In the genomic region with DNA sequence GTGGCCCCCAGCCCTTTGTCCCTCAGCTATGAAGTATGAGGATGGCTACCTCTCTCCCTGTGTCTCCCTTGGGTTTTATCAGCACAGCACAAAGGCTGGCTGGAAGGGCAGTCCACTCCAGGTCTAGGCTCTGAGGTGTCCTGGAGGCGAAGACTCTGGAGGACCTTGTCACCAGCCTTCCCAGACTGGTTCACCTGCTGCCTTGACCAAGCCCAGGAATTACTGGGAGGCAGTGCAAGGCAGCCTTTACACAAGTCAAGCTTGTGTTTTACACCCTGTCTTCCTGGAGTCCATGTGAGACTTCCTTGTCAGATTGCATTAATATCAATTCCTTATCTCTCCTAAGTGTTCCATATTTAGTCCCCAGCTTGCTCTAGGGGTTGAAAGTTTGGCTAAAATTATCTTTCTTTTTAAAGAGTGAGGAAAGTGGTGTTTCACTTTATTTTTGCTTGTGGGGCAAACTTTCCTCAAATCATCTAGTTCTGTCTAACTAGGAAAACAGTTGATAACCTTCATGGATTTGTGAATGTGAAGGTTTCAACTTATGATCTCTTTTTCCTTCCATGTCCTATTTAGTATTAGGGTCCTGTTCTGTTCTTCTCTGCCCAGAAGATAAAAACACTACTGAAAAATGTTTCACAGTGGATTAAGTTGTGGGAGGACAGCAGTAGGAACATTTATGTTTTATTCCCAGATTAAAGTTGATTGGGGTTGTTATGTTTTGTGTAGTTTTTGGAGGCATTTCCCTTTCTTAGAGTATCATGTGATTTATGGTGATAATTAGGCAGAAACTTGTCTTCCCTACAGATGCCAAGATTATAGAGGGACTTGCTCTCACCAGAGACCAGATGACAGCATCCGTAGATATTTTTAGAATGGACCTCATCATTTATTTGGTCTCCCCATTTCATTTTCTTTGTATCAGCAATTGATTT, we compare ENCODE assay signal across 16 cellular contexts.
DNase-seq lines count a peak whose midpoint lies in the region; ATAC-seq, FAIRE-seq and TF ChIP-seq lines count a peak whose summit lies in the region.
"Had no signal": no experiment of that assay in that cellular context is flagged by ENCODE, and none has a peak within 500 bp of the region (broad histone marks: within the 10 kb centered on the region; RNA-seq: fewer than 3 reads in every experiment).

No MANE protein-coding gene starts in this region.

- H3K56ac ChIP-seq in IMR-90 (ENCODE audit: extremely low read depth, insufficient read depth, low read length) = no peak overlapping the region

- peaks cover 22% of the 10 kb centered on the region for H3K4me1 ChIP-seq in IMR-90 (ENCODE audit: control insufficient read depth, insufficient read depth, low read length)
- H3K4me1 ChIP-seq in K562 (replicated peaks in 1 of 2; ENCODE audit: control insufficient read depth in 2 of 2, insufficient read depth in 2 of 2, low read length in 2 of 2) = no peaks in the 10 kb centered on the region; a peak in 3 of 5 replicates
- H3K4me1 ChIP-seq in tibial nerve = peaks cover 4 to 88% (median 54%) of the 10 kb centered on the region in 4 donors

- no peak overlapping the region for H3K18ac ChIP-seq in IMR-90 (ENCODE audit: low read depth, low read length)

- H3K4me3 ChIP-seq in IMR-90 (ENCODE audit: insufficient read depth, low read depth, low read length) (no peak overlapping the region), K562 (no peak overlapping the region), tibial nerve (no peak overlapping the region)

- peak overlapping the region; percentile 33; the same call in 1 of the 2 replicates for H3K14ac ChIP-seq in IMR-90 (replicated peaks; ENCODE audit: low read depth, low read length)

- no peak overlapping the region for H3K27ac ChIP-seq in IMR-90 (ENCODE audit: insufficient read depth, low read length)
- no peak overlapping the region for H3K27ac ChIP-seq in K562 (ENCODE audit: extremely low read depth, low read depth, low read length)
- H3K27ac ChIP-seq in tibial nerve = peak overlapping the region in 3 of 4 donors; percentile 5 to 62 (median 9)

- no peak overlapping the region for H4K5ac ChIP-seq in IMR-90 (ENCODE audit: low read depth, low read length)

- no peak overlapping the region for H4K91ac ChIP-seq in IMR-90 (ENCODE audit: insufficient read depth, low read depth, low read length)

- H4K20me1 ChIP-seq in IMR-90 (ENCODE audit: insufficient read depth, low read length) (peaks cover 65% of the 10 kb centered on the region), K562 (replicated peaks; ENCODE audit: control insufficient read depth, insufficient read depth, low read length) (peaks cover 24% of the 10 kb centered on the region; the same call in 1 of the 2 replicates)

- no peaks in the 10 kb centered on the region for H3K9me3 ChIP-seq in IMR-90 (ENCODE audit: control insufficient read depth, insufficient read depth, low read length)
- no peaks in the 10 kb centered on the region for H3K9me3 ChIP-seq in K562 (replicated peaks; ENCODE audit: control insufficient read depth, insufficient read depth, low read depth, low read length)
- no peaks in the 10 kb centered on the region for H3K9me3 ChIP-seq in tibial nerve

- 100% methylated on average over 1 of the region's 2 CpGs; no CpG with 5 or more reads in 1 of the 2 experiments for WGBS in IMR-90 (ENCODE audit: extremely low coverage in 2 of 2, insufficient read length in 1 of 2), 2 experiments
- WGBS in K562 (ENCODE audit: insufficient coverage, low coverage, missing lambda C conversion rate) = 50% methylated on average over 2 of the region's 2 CpGs
- 63 to 70% methylated on average over 2 of the region's 2 CpGs for WGBS in tibial nerve, 2 donors

- H2AFZ ChIP-seq in IMR-90 (replicated peaks; ENCODE audit: low read length, poor library complexity) = no peak overlapping the region
- no peak overlapping the region for H2AFZ ChIP-seq in K562 (ENCODE audit: low read depth, low read length)

- TF ChIP-seq RAD21 in IMR-90 (IDR thresholded peaks at IDR 0.05; ENCODE audit: low read length) (no peak), K562 (CRISPR knock-in tag; conservative IDR thresholded peaks at IDR 0.05 in 1 of 2, IDR thresholded peaks at IDR 0.05 in 1 of 2) (no peak; a peak in 1 of 4 replicates)

- no peak overlapping the region for H2BK20ac ChIP-seq in IMR-90 (ENCODE audit: low read depth, low read length)

- CTCF ChIA-PET in IMR-90 (lab: Yijun Ruan, JAX) = no interaction called here
- CTCF ChIA-PET in K562 (lab: Yijun Ruan, JAX; ENCODE audit: low intra/inter-chr PET ratio) = no interaction called here

- peak overlapping the region; percentile 54 for H3K27ac Mint-ChIP-seq in mesothelial cell of epicardium
- H3K27ac Mint-ChIP-seq: activated B cell treated with CpG ODN at 0.5 μM for 24 hours, progenitor cell of endocrine pancreas had no signal

- no peak overlapping the region for H2BK15ac ChIP-seq in IMR-90 (ENCODE audit: low read depth, low read length)

- dilution Hi-C loops in IMR-90 (cut with HindIII; ENCODE audit: low sequenced_read_pairs, unreplicated experiment) = no loop called here

- no peak for DNase-seq in IMR-90
- DNase-seq in K562 (ENCODE audit: extremely low read depth in 1 of 4, low spot score in 3 of 4) = no peak
- DNase-seq in mesothelial cell of epicardium (ENCODE audit: low spot score in 2 of 2, unreplicated experiment in 2 of 2) = no peak
- DNase-seq in tibial nerve (ENCODE audit: low spot score in 2 of 2) = no peak
- no peak for DNase-seq in NCI-H2081 treated with DMSO at 0.1 percent for 48 hours (lab: John Stamatoyannopoulos, UW)
- no peak for DNase-seq in SW 1271 (lab: John Stamatoyannopoulos, UW)
- DNase-seq: activated B cell treated with CpG ODN at 0.5 μM for 24 hours; activated effector memory CD4-positive, alpha-beta T cell treated with Interleukin-2 at 50 U/mL for 16 hours; amygdala; C1 segment of cervical spinal cord; kidney; naive B cell; NCI-H1930; NCI-H526 had no signal

- POLR2A ChIA-PET in IMR-90 (lab: Charles Lee; ENCODE audit: unreplicated experiment) (no interaction called here), K562 (lab: Yijun Ruan, JAX) (interaction anchor here (0.6 to 1.0 kb wide), 2 partner anchors 11 kb away, joined by 3 read pairs; no protein-coding TSS in a partner anchor)

- no peaks in the 10 kb centered on the region for H3K27me3 Mint-ChIP-seq in mesothelial cell of epicardium (ENCODE audit: low read depth)
- H3K27me3 Mint-ChIP-seq: activated B cell treated with CpG ODN at 0.5 μM for 24 hours, naive B cell, progenitor cell of endocrine pancreas had no signal

- no peak for TF ChIP-seq EP300 in K562 (IDR thresholded peaks at IDR 0.05; ENCODE audit: low read length)
- TF ChIP-seq EP300 in tibial nerve (IDR thresholded peaks at IDR 0.05) = no peak

- FAIRE-seq in K562 (lab: Jason Lieb, UNC) = peak; percentile 6
- FAIRE-seq: kidney had no signal

- no peak overlapping the region for H2AK9ac ChIP-seq in IMR-90 (replicated peaks; ENCODE audit: low read depth, low read length, poor library complexity)

- H3K9ac ChIP-seq in IMR-90 (ENCODE audit: low read depth, low read length) (no peak overlapping the region), K562 (ENCODE audit: insufficient read depth in 1 of 2, low read depth in 2 of 2, low read length in 2 of 2) (peak overlapping the region in 1 of 2 experiments; percentile 78; a peak in 1 of 4 replicates)

- no peak for TF ChIP-seq CTCF in IMR-90 (conservative IDR thresholded peaks at IDR 0.05; ENCODE audit: low read depth, low read length)
- TF ChIP-seq CTCF in K562 (IDR thresholded peaks at IDR 0.05 in 2 of 3, conservative IDR thresholded peaks at IDR 0.05 in 1 of 3; ENCODE audit: insufficient read depth in 2 of 3, low read depth in 1 of 3, low read length in 3 of 3) = no peak
- no peak for TF ChIP-seq CTCF in mesothelial cell of epicardium (IDR thresholded peaks at IDR 0.05; ENCODE audit: unreplicated experiment)
- no peak for TF ChIP-seq CTCF in tibial nerve (IDR thresholded peaks at IDR 0.05)

- no peaks in the 10 kb centered on the region for H3K79me2 ChIP-seq in K562 (ENCODE audit: control insufficient read depth, insufficient read depth, low read length)

- peaks cover 4% of the 10 kb centered on the region; the same call in 1 of the 2 replicates for H3K36me3 ChIP-seq in IMR-90 (ENCODE audit: control insufficient read depth, insufficient read depth, low read length)
- H3K36me3 ChIP-seq in K562 (ENCODE audit: control insufficient read depth, insufficient read depth, low read length) = no peaks in the 10 kb centered on the region
- no peaks in the 10 kb centered on the region for H3K36me3 ChIP-seq in tibial nerve

- no peak overlapping the region for H2BK5ac ChIP-seq in IMR-90 (ENCODE audit: low read depth, low read length, poor library complexity, severe bottlenecking)

- no peak overlapping the region for H3K23ac ChIP-seq in IMR-90 (ENCODE audit: low read depth, low read length)

- no peak overlapping the region for H3K4me3 Mint-ChIP-seq in mesothelial cell of epicardium
- H3K4me3 Mint-ChIP-seq: activated B cell treated with CpG ODN at 0.5 μM for 24 hours, naive B cell had no signal

- H3K4ac ChIP-seq in IMR-90 (ENCODE audit: low read depth, low read length) = 0 out of 2 replicates have a peak overlapping the region, but pooled peaks have one; percentile 40

- in situ Hi-C loops in IMR-90 (cut with MboI; ENCODE audit: low sequenced_read_pairs) = no loop called here
- in situ Hi-C loops in K562 (cut with MboI) = no loop called here

- H3K9me3 Mint-ChIP-seq in mesothelial cell of epicardium = no peaks in the 10 kb centered on the region
- H3K9me3 Mint-ChIP-seq: activated B cell treated with CpG ODN at 0.5 μM for 24 hours, naive B cell had no signal

- H3K4me2 ChIP-seq in IMR-90 (ENCODE audit: low read depth, low read length) (no peak overlapping the region), K562 (ENCODE audit: insufficient read depth, low read length) (no peak overlapping the region)

- H4K8ac ChIP-seq in IMR-90 (ENCODE audit: low read depth in 2 of 2, low read length in 2 of 2) = no peak overlapping the region

- no peak for TF ChIP-seq POLR2A in IMR-90 (IDR thresholded peaks at IDR 0.05; ENCODE audit: low read depth, low read length)
- no peak for TF ChIP-seq POLR2A in K562 (conservative IDR thresholded peaks at IDR 0.05)
- no peak for TF ChIP-seq POLR2A in tibial nerve (IDR thresholded peaks at IDR 0.05)

- no peak for ATAC-seq in IMR-90 (ENCODE audit: low read depth)
- ATAC-seq in K562 = peak; percentile 26; the same call in 1 of the 3 replicates
- no peak for ATAC-seq in HG03097 (IDR thresholded peaks at IDR 0.05; ENCODE audit: low FRiP score, unreplicated experiment)

- peaks cover 40% of the 10 kb centered on the region for H3K4me1 Mint-ChIP-seq in mesothelial cell of epicardium

- H2BK120ac ChIP-seq in IMR-90 (ENCODE audit: low read depth, low read length) = no peak overlapping the region

- no peaks in the 10 kb centered on the region for H3K27me3 ChIP-seq in IMR-90 (ENCODE audit: control insufficient read depth, insufficient read depth, low read length)
- no peaks in the 10 kb centered on the region for H3K27me3 ChIP-seq in K562 (ENCODE audit: control insufficient read depth in 2 of 2, insufficient read depth in 2 of 2, low read length in 2 of 2)
- H3K27me3 ChIP-seq in tibial nerve = no peaks in the 10 kb centered on the region

- intact Hi-C loops in IMR-90 (cut with micrococcal nuclease) = loop anchor here (5.0 kb wide), 1 partner anchor 107 kb away; no protein-coding TSS in a partner anchor
- intact Hi-C loops in K562 (cut with micrococcal nuclease) = no loop called here

- no peak overlapping the region for H2AK5ac ChIP-seq in IMR-90 (ENCODE audit: low read depth, low read length)

- BruUV-seq in IMR-90 (replicated peaks; lab: Mats Ljungman, UMichigan) = no TSS peak
- no TSS peak for BruUV-seq in K562 (replicated peaks; lab: Mats Ljungman, UMichigan)

- H3K9me1 ChIP-seq in IMR-90 (ENCODE audit: insufficient read depth, low read length) = peaks cover 26% of the 10 kb centered on the region
- H3K9me1 ChIP-seq in K562 (ENCODE audit: control insufficient read depth, insufficient read depth, low read length) = peaks cover 6% of the 10 kb centered on the region

- H3K79me1 ChIP-seq in IMR-90 (ENCODE audit: low read depth in 1 of 2, low read length in 2 of 2) = peaks cover 47 to 79% of the 10 kb centered on the region in 2 experiments

- H3K36me3 Mint-ChIP-seq in mesothelial cell of epicardium = peaks cover 14% of the 10 kb centered on the region

Comparison
In these comparisons a context has a peak if more than half of its experiments do, and no peak if none do; other contexts are left out.
1. H3K27ac ChIP-seq: peak in tibial nerve (3 of 4); none in IMR-90 (single experiment) and K562 (single experiment).